9 cellular contexts compared by ENCODE assay signal in the genomic region with DNA sequence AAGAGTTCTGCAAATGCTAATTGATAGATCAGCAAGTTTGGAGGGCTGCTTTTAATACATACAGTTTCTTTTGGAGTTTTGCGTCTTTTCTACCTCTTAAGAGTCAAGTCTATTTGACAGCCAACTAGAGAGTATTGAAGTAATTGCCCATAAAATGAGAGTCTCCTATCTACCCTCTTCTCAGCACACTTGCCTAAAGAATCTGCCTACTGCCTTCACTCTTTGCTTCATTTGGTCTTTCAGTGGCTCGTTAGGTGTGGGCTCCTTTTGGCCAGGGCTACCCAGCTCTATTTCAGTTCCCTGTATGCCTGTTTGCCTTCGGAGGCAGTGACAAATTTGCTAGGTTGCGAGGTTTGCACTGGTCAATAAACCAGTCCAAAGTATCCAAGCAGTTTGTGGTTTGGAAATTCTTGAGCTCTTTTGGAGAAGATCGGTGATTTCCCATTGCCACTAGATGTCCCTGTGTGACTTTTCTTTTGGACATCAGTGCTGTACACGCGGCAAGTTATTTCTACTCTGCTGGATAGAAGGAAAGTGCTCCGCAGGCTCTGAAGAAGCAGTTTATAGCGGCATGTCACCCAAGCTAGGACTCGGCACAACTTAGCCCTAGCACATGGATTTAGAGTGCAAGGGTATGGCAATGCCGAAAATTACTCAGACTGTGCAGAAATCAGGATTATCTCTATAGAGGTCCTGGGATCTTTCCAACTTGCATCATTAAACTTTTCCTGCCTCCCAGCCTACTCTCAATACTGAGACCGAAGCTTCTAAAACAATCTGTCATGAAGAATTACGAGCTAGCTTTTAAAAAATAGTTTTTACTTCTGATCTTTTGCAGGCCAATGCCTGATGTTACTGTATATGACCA. TPM values are rescaled to one million over a fixed set of nuclear protein-coding genes. Genes with fewer than 3 reads are reported as not detected.
DNase-seq lines count a peak whose midpoint lies in the region; ATAC-seq and TF ChIP-seq lines count a peak whose summit lies in the region.
"Had no signal": no experiment of that assay in that cellular context is flagged by ENCODE, and none has a peak within 500 bp of the region (broad histone marks: within the 10 kb centered on the region; RNA-seq: fewer than 3 reads in every experiment).

No MANE protein-coding gene starts in this region.

- H3K4me3 ChIP-seq in DND-41 (ENCODE audit: low read depth in 1 of 2, low read length in 2 of 2) (no peak overlapping the region), WI38 (ENCODE audit: low read depth, low read length) (no peak overlapping the region), esophagus squamous epithelium (no peak overlapping the region)

- H3K36me3 ChIP-seq in DND-41 (ENCODE audit: insufficient read depth, low read length), result no peaks in the 10 kb centered on the region
- no peaks in the 10 kb centered on the region for H3K36me3 ChIP-seq in esophagus squamous epithelium

- no peak overlapping the region for H3K27ac Mint-ChIP-seq in stimulated activated memory B cell treated with anti-CD40 and anti-IgM and Interleukin-4, amounts not matched to agents 10 μg/mL and 1 μg/mL and 100 μg/mL, for 72 hours
- H3K27ac Mint-ChIP-seq: naive B cell had no signal

- H3K27ac ChIP-seq in DND-41 (ENCODE audit: low read length) (no peak overlapping the region), esophagus squamous epithelium (no peak overlapping the region)

- no peaks in the 10 kb centered on the region for H3K36me3 Mint-ChIP-seq in stimulated activated memory B cell treated with anti-CD40 and anti-IgM and Interleukin-4, amounts not matched to agents 10 μg/mL and 1 μg/mL and 100 μg/mL, for 72 hours
- H3K36me3 Mint-ChIP-seq: naive B cell had no signal

- H3K4me3 Mint-ChIP-seq in stimulated activated memory B cell treated with anti-CD40 and anti-IgM and Interleukin-4, amounts not matched to agents 10 μg/mL and 1 μg/mL and 100 μg/mL, for 72 hours, result no peak overlapping the region
- H3K4me3 Mint-ChIP-seq: naive B cell had no signal

- H3K9me3 ChIP-seq in DND-41 (ENCODE audit: insufficient read depth, low read length, severe bottlenecking) (no peaks in the 10 kb centered on the region), esophagus squamous epithelium (no peaks in the 10 kb centered on the region)

- intact Hi-C loops in esophagus squamous epithelium (cut with DNase I), result no loop called here

- H3K9ac ChIP-seq in DND-41 (ENCODE audit: low read depth, low read length), result no peak overlapping the region

- TF ChIP-seq POLR2A in esophagus squamous epithelium (IDR thresholded peaks at IDR 0.05), result no peak

- H3K4me1 ChIP-seq in DND-41 (ENCODE audit: insufficient read depth, low read length) (no peaks in the 10 kb centered on the region), esophagus squamous epithelium (peaks cover 0 to 3% (median 0%) of the 10 kb centered on the region in 3 donors)

- H3K79me2 ChIP-seq in DND-41 (ENCODE audit: insufficient read depth, low read length), result no peaks in the 10 kb centered on the region

- peaks cover 5% of the 10 kb centered on the region for H3K9me3 Mint-ChIP-seq in stimulated activated memory B cell treated with anti-CD40 and anti-IgM and Interleukin-4, amounts not matched to agents 10 μg/mL and 1 μg/mL and 100 μg/mL, for 72 hours

- no peaks in the 10 kb centered on the region for H3K4me1 Mint-ChIP-seq in stimulated activated memory B cell treated with anti-CD40 and anti-IgM and Interleukin-4, amounts not matched to agents 10 μg/mL and 1 μg/mL and 100 μg/mL, for 72 hours
- H3K4me1 Mint-ChIP-seq: naive B cell had no signal

- no peaks in the 10 kb centered on the region for H4K20me1 ChIP-seq in DND-41 (ENCODE audit: insufficient read depth, low read length)

- no peak overlapping the region for H2AFZ ChIP-seq in DND-41 (ENCODE audit: low read depth, low read length)

- no peak for ATAC-seq in DND-41 (ENCODE audit: insufficient read depth, low read depth)
- ATAC-seq in stimulated activated memory B cell treated with anti-CD40 and anti-IgM and Interleukin-4, amounts not matched to agents 10 μg/mL and 1 μg/mL and 100 μg/mL, for 72 hours, result peak; percentile 24

- 27 to 41% methylated on average over 13 of the region's 13 CpGs for WGBS in esophagus squamous epithelium, 2 donors

- no peaks in the 10 kb centered on the region for H3K27me3 Mint-ChIP-seq in stimulated activated memory B cell treated with anti-CD40 and anti-IgM and Interleukin-4, amounts not matched to agents 10 μg/mL and 1 μg/mL and 100 μg/mL, for 72 hours

- H3K4me2 ChIP-seq in DND-41 (ENCODE audit: insufficient read depth, low read length), result no peak overlapping the region

- no peak for DNase-seq in DND-41
- DNase-seq in NCI-H1092 (lab: John Stamatoyannopoulos, UW), result peak; percentile 63
- DNase-seq in hippocampal formation (lab: John Stamatoyannopoulos, UW), result peak; percentile 32 to 78
- no peak for DNase-seq in esophagus squamous epithelium (lab: John Stamatoyannopoulos, UW)
- DNase-seq in stimulated activated naive CD4-positive, alpha-beta T cell treated with Interleukin-2 at 50 U/mL for 16 hours (lab: John Stamatoyannopoulos, UW), result no peak
- DNase-seq in UCSD-AML1 (lab: John Stamatoyannopoulos, UW; ENCODE audit: unreplicated experiment), result no peak
- DNase-seq: naive B cell had no signal

- peak; percentile 43 for TF ChIP-seq CTCF in DND-41 (IDR thresholded peaks at IDR 0.05; ENCODE audit: borderline replicate concordance, extremely low read depth, low read length, poor library complexity, severe bottlenecking)
- TF ChIP-seq CTCF in WI38 (IDR thresholded peaks at IDR 0.05; ENCODE audit: low read depth, low read length), result peak; percentile 45; the same call in 1 of the 2 replicates
- TF ChIP-seq CTCF in esophagus squamous epithelium (IDR thresholded peaks at IDR 0.05), result peak in 3 of 6 experiments; percentile 13 to 26 (median 18)

- peaks cover 6% of the 10 kb centered on the region for H3K27me3 ChIP-seq in DND-41 (ENCODE audit: insufficient read depth, low read length, poor library complexity)
- H3K27me3 ChIP-seq in esophagus squamous epithelium, result no peaks in the 10 kb centered on the region

RNA-seq across cellular contexts. Expression of gene MGST1, which starts 38.6 kb away (rescaled TPM):
- total RNA-seq in esophagus squamous epithelium, result 100 to 1,000 TPM in 3 of 4 donors, 10 to 100 TPM in 1; 84.3 to 205 (median 134) TPM

Comparison
In these comparisons a context has a peak if more than half of its experiments do, and no peak if none do; other contexts are left out.
1. DNase-seq: peak in NCI-H1092 (single experiment) and hippocampal formation (2 of 2); none in DND-41 (single experiment), esophagus squamous epithelium (single experiment), stimulated activated naive CD4-positive, alpha-beta T cell treated with Interleukin-2 at 50 U/mL for 16 hours (single experiment) and UCSD-AML1 (single experiment).